ENCODE assay signal across 18 cellular contexts in the genomic region with DNA sequence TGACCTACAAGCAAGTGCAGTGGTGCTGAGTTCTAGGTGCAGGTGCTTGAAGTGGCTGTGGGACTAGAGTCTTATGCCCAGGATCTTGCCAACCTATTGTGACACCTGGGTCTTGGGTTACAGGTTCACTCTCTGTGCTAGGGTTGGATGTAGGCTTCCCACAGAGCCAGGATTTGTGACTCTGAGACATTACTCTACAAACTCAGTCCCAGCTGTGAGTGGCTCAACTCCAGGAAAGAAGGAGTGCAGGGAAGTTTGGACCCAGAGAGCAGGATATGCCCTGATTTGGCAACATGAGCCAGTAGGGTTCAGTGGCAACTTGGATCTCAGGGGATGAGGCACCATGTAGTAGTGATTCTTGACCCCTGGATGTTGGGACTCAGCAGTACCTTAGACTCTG.
DNase-seq lines count a peak whose midpoint lies in the region; ATAC-seq and TF ChIP-seq lines count a peak whose summit lies in the region.
"Had no signal": no experiment of that assay in that cellular context is flagged by ENCODE, and none has a peak within 500 bp of the region (broad histone marks: within the 10 kb centered on the region; RNA-seq: fewer than 3 reads in every experiment).

No MANE protein-coding gene starts in this region.

- no peak overlapping the region for H3K23ac ChIP-seq in mesenchymal stem cell (ENCODE audit: low read length in 2 of 2)

- TF ChIP-seq EP300 in stomach (IDR thresholded peaks at IDR 0.05): no peak

- H3K27me3 ChIP-seq in mesenchymal stem cell (ENCODE audit: control insufficient read depth in 1 of 2, insufficient read depth in 1 of 2, low read length in 2 of 2): no peaks in the 10 kb centered on the region
- no peaks in the 10 kb centered on the region for H3K27me3 ChIP-seq in tibial artery
- H3K27me3 ChIP-seq in stomach: no peaks in the 10 kb centered on the region

- no peak overlapping the region for H2BK15ac ChIP-seq in mesenchymal stem cell (ENCODE audit: low read depth, poor library complexity, severe bottlenecking)

- peak overlapping the region; percentile 40 for H2AK5ac ChIP-seq in mesenchymal stem cell (ENCODE audit: low read length, severe bottlenecking)

- H3K79me1 ChIP-seq in mesenchymal stem cell (replicated peaks; ENCODE audit: low read length, poor library complexity, severe bottlenecking): peaks cover 17% of the 10 kb centered on the region

- H3K14ac ChIP-seq in mesenchymal stem cell (ENCODE audit: low read length in 2 of 2): peak overlapping the region in 1 of 2 experiments; percentile 53

- no peak for TF ChIP-seq POLR2A in stomach (IDR thresholded peaks at IDR 0.05)

- H3K27ac ChIP-seq in mesenchymal stem cell (ENCODE audit: low read length, poor library complexity, severe bottlenecking): no peak overlapping the region
- peak overlapping the region; percentile 35 to 36 for H3K27ac ChIP-seq in tibial artery
- H3K27ac ChIP-seq in stomach: peak overlapping the region in 1 of 5 donors; percentile 47

- H2BK120ac ChIP-seq in mesenchymal stem cell (ENCODE audit: low read depth, low read length): no peak overlapping the region

- H2BK5ac ChIP-seq in mesenchymal stem cell (ENCODE audit: low read depth, low read length, poor library complexity, severe bottlenecking): no peak overlapping the region

- no peak overlapping the region for H2AFZ ChIP-seq in mesenchymal stem cell (ENCODE audit: low read depth, low read length)

- peak overlapping the region; percentile 32 for H3K4me3 Mint-ChIP-seq in central memory CD8-positive, alpha-beta T cell
- no peak overlapping the region for H3K4me3 Mint-ChIP-seq in activated T-cell treated with anti-CD3 and anti-CD28 coated beads, Interleukin-2, amount 50 U/mL, for 24 hours
- H3K4me3 Mint-ChIP-seq: CD4-positive, CD25-positive, alpha-beta regulatory T cell had no signal

- no peaks in the 10 kb centered on the region for H3K36me3 Mint-ChIP-seq in central memory CD8-positive, alpha-beta T cell (ENCODE audit: insufficient read depth)
- H3K36me3 Mint-ChIP-seq in activated T-cell treated with anti-CD3 and anti-CD28 coated beads, Interleukin-2, amount 50 U/mL, for 24 hours (ENCODE audit: low read depth): peaks cover 29% of the 10 kb centered on the region

- ATAC-seq in central memory CD8-positive, alpha-beta T cell (replicated peaks; ENCODE audit: extremely low read depth, poor library complexity, severe bottlenecking): no peak
- ATAC-seq: GM12878 had no signal

- no peak overlapping the region for H4K8ac ChIP-seq in mesenchymal stem cell (ENCODE audit: low read length)

- peaks cover 55% of the 10 kb centered on the region for H3K4me1 Mint-ChIP-seq in central memory CD8-positive, alpha-beta T cell
- H3K4me1 Mint-ChIP-seq in activated T-cell treated with anti-CD3 and anti-CD28 coated beads, Interleukin-2, amount 50 U/mL, for 24 hours (ENCODE audit: low read depth): peaks cover 52% of the 10 kb centered on the region

- peak overlapping the region; percentile 74 for H3K27ac Mint-ChIP-seq in central memory CD8-positive, alpha-beta T cell (ENCODE audit: low read depth)
- H3K27ac Mint-ChIP-seq in activated T-cell treated with anti-CD3 and anti-CD28 coated beads, Interleukin-2, amount 50 U/mL, for 24 hours: no peak overlapping the region
- H3K27ac Mint-ChIP-seq: CD4-positive, CD25-positive, alpha-beta regulatory T cell had no signal

- no peak overlapping the region for H4K91ac ChIP-seq in mesenchymal stem cell (ENCODE audit: low read length)

- H3K4ac ChIP-seq in mesenchymal stem cell (ENCODE audit: low read depth in 1 of 2, low read length in 2 of 2): no peak overlapping the region

- peaks cover 1% of the 10 kb centered on the region for H3K4me1 ChIP-seq in mesenchymal stem cell (ENCODE audit: control insufficient read depth, insufficient read depth, low read depth, low read length)
- H3K4me1 ChIP-seq in tibial artery: peaks cover 0 to 93% (median 41%) of the 10 kb centered on the region in 4 donors
- peaks cover 0 to 57% (median 20%) of the 10 kb centered on the region in 4 donors for H3K4me1 ChIP-seq in stomach

- H3K27me3 Mint-ChIP-seq in central memory CD8-positive, alpha-beta T cell: no peaks in the 10 kb centered on the region
- H3K27me3 Mint-ChIP-seq in activated T-cell treated with anti-CD3 and anti-CD28 coated beads, Interleukin-2, amount 50 U/mL, for 24 hours: no peaks in the 10 kb centered on the region

- TF ChIP-seq CTCF in tibial artery (IDR thresholded peaks at IDR 0.05): no peak
- TF ChIP-seq CTCF in stomach (IDR thresholded peaks at IDR 0.05): no peak

- no peak overlapping the region for H2BK12ac ChIP-seq in mesenchymal stem cell (ENCODE audit: low read length in 2 of 2)

- no peak overlapping the region for H3K18ac ChIP-seq in mesenchymal stem cell (ENCODE audit: low read depth in 1 of 2, low read length in 2 of 2)

- DNase-seq in Jurkat, Clone E6-1 (ENCODE audit: low read depth, low spot score): peak; percentile 46
- DNase-seq in central memory CD8-positive, alpha-beta T cell (ENCODE audit: low spot score in 2 of 2): no peak
- no peak for DNase-seq in mesenchymal stem cell
- DNase-seq in tibial artery: peak in 1 of 2 donors; percentile 63
- no peak for DNase-seq in NCI-H2029 (lab: John Stamatoyannopoulos, UW)
- no peak for DNase-seq in activated T-cell treated with anti-CD3 and anti-CD28 coated beads, Interleukin-2, amount 50 U/mL, for 24 hours
- no peak for DNase-seq in stomach
- DNase-seq: CD4-positive, CD25-positive, alpha-beta regulatory T cell; DMS79 treated with DMSO at 0.1 percent for 48 hours; H7; KG1; NCI-H1105; NCI-H1694; NCI-H2081 treated with DMSO at 0.1 percent for 48 hours; NCI-H446 treated with DMSO at 0.1 percent for 48 hours; NCI-H526 treated with DMSO at 0.1 percent for 48 hours; Right ventricle myocardium superior had no signal

- H3K9me3 Mint-ChIP-seq in central memory CD8-positive, alpha-beta T cell: no peaks in the 10 kb centered on the region
- H3K9me3 Mint-ChIP-seq in activated T-cell treated with anti-CD3 and anti-CD28 coated beads, Interleukin-2, amount 50 U/mL, for 24 hours: peaks cover 3% of the 10 kb centered on the region

- H3K36me3 ChIP-seq in mesenchymal stem cell (ENCODE audit: control insufficient read depth in 1 of 2, insufficient read depth in 2 of 2, low read depth in 1 of 2, low read length in 2 of 2) (no peaks in the 10 kb centered on the region), tibial artery (no peaks in the 10 kb centered on the region), stomach (no peaks in the 10 kb centered on the region)

- intact Hi-C loops in tibial artery (cut with DNase I; ENCODE audit: low total_unique reads) (no loop called here), stomach (cut with DNase I; ENCODE audit: low total_unique reads) (no loop called here)

- H3K4me2 ChIP-seq in mesenchymal stem cell (ENCODE audit: low read length, poor library complexity, severe bottlenecking): no peak overlapping the region

- no peak overlapping the region for H3K9ac ChIP-seq in mesenchymal stem cell (ENCODE audit: low read length)

- peak overlapping the region; percentile 7; the same call in 1 of the 2 replicates for H3K4me3 ChIP-seq in Jurkat, Clone E6-1 (ENCODE audit: low read length)
- no peak overlapping the region for H3K4me3 ChIP-seq in mesenchymal stem cell (ENCODE audit: insufficient read depth in 1 of 2, low read depth in 1 of 2, low read length in 2 of 2)
- no peak overlapping the region for H3K4me3 ChIP-seq in tibial artery
- no peak overlapping the region for H3K4me3 ChIP-seq in stomach
- H3K4me3 ChIP-seq: GM12878 had no signal

- H3K9me3 ChIP-seq in mesenchymal stem cell (ENCODE audit: control insufficient read depth, low read length) (no peaks in the 10 kb centered on the region), tibial artery (no peaks in the 10 kb centered on the region), stomach (no peaks in the 10 kb centered on the region)
